21 cellular contexts compared by ENCODE assay signal in the genomic region with DNA sequence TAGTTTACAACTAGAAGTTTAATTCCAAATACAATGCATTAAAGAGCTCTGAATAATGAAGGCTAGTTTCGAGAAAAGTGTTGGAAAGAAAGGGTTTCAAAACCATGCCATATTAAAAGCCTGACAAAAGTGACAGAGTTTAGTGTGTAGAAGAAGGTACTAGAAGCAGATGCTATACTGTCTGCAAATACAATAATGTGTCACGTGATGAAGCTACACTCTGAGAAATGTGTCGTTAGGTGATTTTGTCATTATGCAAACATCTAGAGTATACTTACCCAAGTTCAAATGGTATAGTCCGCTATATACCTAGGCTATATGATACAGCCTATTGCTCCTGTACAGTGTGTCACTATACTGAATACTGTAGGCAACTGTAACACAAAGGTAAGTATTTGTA.
A peak's percentile ranks its signal among the peaks of the same experiment; 100 is the strongest.
DNase-seq lines count a peak whose midpoint lies in the region; ATAC-seq, FAIRE-seq and TF ChIP-seq lines count a peak whose summit lies in the region.
"Had no signal": no experiment of that assay in that cellular context is flagged by ENCODE, and none has a peak within 500 bp of the region (broad histone marks: within the 10 kb centered on the region; RNA-seq: fewer than 3 reads in every experiment).

No MANE protein-coding gene starts in this region.

- POLR2A ChIA-PET in HepG2 (lab: Yijun Ruan, JAX) = no interaction called here
- POLR2A ChIA-PET in K562 (lab: Yijun Ruan, JAX) = no interaction called here

- H3K9me3 ChIP-seq in HepG2 (ENCODE audit: low read length) = no peaks in the 10 kb centered on the region
- no peaks in the 10 kb centered on the region for H3K9me3 ChIP-seq in right lobe of liver
- H3K9me3 ChIP-seq in K562 (replicated peaks; ENCODE audit: control insufficient read depth, insufficient read depth, low read depth, low read length) = no peaks in the 10 kb centered on the region
- H3K9me3 ChIP-seq: Caco-2 had no signal

- H4K20me1 ChIP-seq in HepG2 (ENCODE audit: insufficient read depth, low read length) (no peaks in the 10 kb centered on the region), K562 (replicated peaks; ENCODE audit: control insufficient read depth, insufficient read depth, low read length) (no peaks in the 10 kb centered on the region)
- H4K20me1 ChIP-seq: BLaER1 treated with 17β-estradiol and CSF1 and Interleukin-3, amounts not matched to agents 10 nM and 100 nM had no signal

- CTCF ChIA-PET in HepG2 (lab: Yijun Ruan, JAX; ENCODE audit: low intra/inter-chr PET ratio, low total read pairs) (no interaction called here), K562 (lab: Yijun Ruan, JAX; ENCODE audit: low intra/inter-chr PET ratio) (no interaction called here)

- 4% methylated on average over 4 of the region's 4 CpGs for WGBS in HepG2 (ENCODE audit: low lambda C conversion rate)
- WGBS in right lobe of liver (ENCODE audit: insufficient coverage, low coverage, low lambda C conversion rate, missing lambda C conversion rate) = 72% methylated on average over 4 of the region's 4 CpGs
- 0% methylated on average over 4 of the region's 4 CpGs for WGBS in K562 (ENCODE audit: insufficient coverage, low coverage, missing lambda C conversion rate)

- FAIRE-seq in HepG2 (lab: Jason Lieb, UNC) (no peak), K562 (lab: Jason Lieb, UNC) (no peak)
- FAIRE-seq: A549, D721Med, GM12878, GM12892, GM18507 had no signal

- TF ChIP-seq POLR2A in HepG2 (IDR thresholded peaks at IDR 0.05; ENCODE audit: insufficient read depth in 1 of 2, low read depth in 2 of 2, low read length in 2 of 2) (no peak), right lobe of liver (IDR thresholded peaks at IDR 0.05) (no peak), K562 (conservative IDR thresholded peaks at IDR 0.05) (no peak)

- in situ Hi-C loops in HepG2 (cut with HindIII; ENCODE audit: extremely low pct_ligation_motif_present, low pct_unique_long_range_greater_than_20kb) (no loop called here), K562 (cut with MboI) (no loop called here)

- ATAC-seq in HepG2 (no peak), right lobe of liver (no peak), K562 (no peak), GM21786 (IDR thresholded peaks at IDR 0.05; ENCODE audit: unreplicated experiment) (no peak)
- ATAC-seq: A549; CD8-positive, alpha-beta T cell; GM12878 had no signal

- DNase-seq in DMS53 (lab: John Stamatoyannopoulos, UW) (peak; percentile 60), DMS53 treated with DMSO at 0.1 percent for 48 hours (lab: John Stamatoyannopoulos, UW; ENCODE audit: unreplicated experiment) (no peak), HepG2 (ENCODE audit: low spot score) (no peak), right lobe of liver (no peak), K562 (ENCODE audit: extremely low read depth in 1 of 4, low spot score in 3 of 4) (no peak)
- DNase-seq: AML-193; Caco-2; Calu3; CD4-positive, alpha-beta T cell; CD8-positive, alpha-beta T cell; DMS79 treated with DMSO at 0.1 percent for 48 hours; GDM1 had no signal

- TF ChIP-seq RAD21 in HepG2 (CRISPR knock-in tag; IDR thresholded peaks at IDR 0.05) (no peak), K562 (CRISPR knock-in tag; conservative IDR thresholded peaks at IDR 0.05 in 1 of 2, IDR thresholded peaks at IDR 0.05 in 1 of 2) (no peak)

- H2AFZ ChIP-seq in HepG2 (ENCODE audit: low read length) = no peak overlapping the region
- H2AFZ ChIP-seq in K562 (ENCODE audit: low read depth, low read length) = no peak overlapping the region

- no peaks in the 10 kb centered on the region for H3K36me3 ChIP-seq in HepG2 (replicated peaks in 1 of 2; ENCODE audit: control insufficient read depth in 1 of 2, insufficient read depth in 2 of 2, low read length in 2 of 2)
- no peaks in the 10 kb centered on the region for H3K36me3 ChIP-seq in right lobe of liver
- no peaks in the 10 kb centered on the region for H3K36me3 ChIP-seq in K562 (ENCODE audit: control insufficient read depth, insufficient read depth, low read length)
- H3K36me3 ChIP-seq: BLaER1 treated with 17β-estradiol and CSF1 and Interleukin-3, amounts not matched to agents 10 nM and 100 nM had no signal

- H3K9ac ChIP-seq in HepG2 (ENCODE audit: insufficient read depth, low read depth, low read length) (no peak overlapping the region), K562 (ENCODE audit: insufficient read depth in 1 of 2, low read depth in 2 of 2, low read length in 2 of 2) (no peak overlapping the region)
- H3K9ac ChIP-seq: BLaER1 treated with 17β-estradiol and CSF1 and Interleukin-3, amounts not matched to agents 10 nM and 100 nM had no signal

- TF ChIP-seq CTCF in HepG2 (CRISPR knock-in tag; IDR thresholded peaks at IDR 0.05) (no peak), right lobe of liver (IDR thresholded peaks at IDR 0.05) (no peak), K562 (IDR thresholded peaks at IDR 0.05 in 2 of 3, conservative IDR thresholded peaks at IDR 0.05 in 1 of 3; ENCODE audit: insufficient read depth in 2 of 3, low read depth in 1 of 3, low read length in 3 of 3) (no peak)

- no peak for TF ChIP-seq EP300 in HepG2 (IDR thresholded peaks at IDR 0.05; ENCODE audit: low read depth in 2 of 2, low read length in 2 of 2)
- no peak for TF ChIP-seq EP300 in HepG2 (CRISPR knock-in tag; IDR thresholded peaks at IDR 0.05; ENCODE audit: borderline replicate concordance)
- no peak for TF ChIP-seq EP300 in K562 (IDR thresholded peaks at IDR 0.05; ENCODE audit: low read length)

- H3K4me3 ChIP-seq in HepG2 (replicated peaks in 1 of 3; ENCODE audit: insufficient read depth in 1 of 3, low read depth in 2 of 3, low read length in 3 of 3) = no peak overlapping the region
- no peak overlapping the region for H3K4me3 ChIP-seq in right lobe of liver
- H3K4me3 ChIP-seq in K562 = no peak overlapping the region
- H3K4me3 ChIP-seq: A549; BLaER1 treated with 17β-estradiol and CSF1 and Interleukin-3, amounts not matched to agents 10 nM and 100 nM; GM12878 had no signal

- H3K79me2 ChIP-seq in HepG2 (ENCODE audit: insufficient read depth, low read length) = no peaks in the 10 kb centered on the region
- no peaks in the 10 kb centered on the region for H3K79me2 ChIP-seq in K562 (ENCODE audit: control insufficient read depth, insufficient read depth, low read length)

- H3K4me1 ChIP-seq in HepG2 (ENCODE audit: insufficient read depth, low read length) (no peaks in the 10 kb centered on the region), right lobe of liver (no peaks in the 10 kb centered on the region), K562 (replicated peaks in 1 of 2; ENCODE audit: control insufficient read depth in 2 of 2, insufficient read depth in 2 of 2, low read length in 2 of 2) (no peaks in the 10 kb centered on the region)
- H3K4me1 ChIP-seq: BLaER1 treated with 17β-estradiol and CSF1 and Interleukin-3, amounts not matched to agents 10 nM and 100 nM; Caco-2 had no signal

- H3K27ac ChIP-seq in HepG2 (ENCODE audit: extremely low read length, insufficient read depth, low read length) (no peak overlapping the region), right lobe of liver (no peak overlapping the region), K562 (ENCODE audit: extremely low read depth, low read depth, low read length) (no peak overlapping the region)
- H3K27ac ChIP-seq: 22Rv1; A549; BLaER1 treated with 17β-estradiol and CSF1 and Interleukin-3, amounts not matched to agents 10 nM and 100 nM; C4-2B had no signal

- no peak overlapping the region for H3K4me2 ChIP-seq in HepG2 (ENCODE audit: low read depth, low read length)
- H3K4me2 ChIP-seq in K562 (ENCODE audit: insufficient read depth, low read length) = no peak overlapping the region
- H3K4me2 ChIP-seq: A549; BLaER1 treated with 17β-estradiol and CSF1 and Interleukin-3, amounts not matched to agents 10 nM and 100 nM had no signal

- no peaks in the 10 kb centered on the region for H3K27me3 ChIP-seq in HepG2 (ENCODE audit: control insufficient read depth in 1 of 2, insufficient read depth in 2 of 2, low read length in 2 of 2)
- no peaks in the 10 kb centered on the region for H3K27me3 ChIP-seq in right lobe of liver
- no peaks in the 10 kb centered on the region for H3K27me3 ChIP-seq in K562 (ENCODE audit: control insufficient read depth in 2 of 2, insufficient read depth in 2 of 2, low read length in 2 of 2)
- H3K27me3 ChIP-seq: BLaER1 treated with 17β-estradiol and CSF1 and Interleukin-3, amounts not matched to agents 10 nM and 100 nM had no signal

- intact Hi-C loops in HepG2 (cut with micrococcal nuclease; ENCODE audit: unreplicated experiment) = no loop called here
- intact Hi-C loops in right lobe of liver (cut with DNase I) = no loop called here
- intact Hi-C loops in K562 (cut with micrococcal nuclease) = no loop called here

- BruUV-seq in HepG2 (replicated peaks; lab: Mats Ljungman, UMichigan) (no TSS peak), K562 (replicated peaks; lab: Mats Ljungman, UMichigan) (no TSS peak)

- no peaks in the 10 kb centered on the region for H3K9me1 ChIP-seq in K562 (ENCODE audit: control insufficient read depth, insufficient read depth, low read length)

TF ChIP-seq in HepG2, 621 proteins besides CTCF, POLR2A, EP300 and RAD21 (continues in another document):
- TF ChIP-seq REPIN1 (CRISPR knock-in tag; IDR thresholded peaks at IDR 0.05; ENCODE audit: borderline replicate concordance, low read depth) (no peak), ZNF143 (CRISPR knock-in tag; IDR thresholded peaks at IDR 0.05) (no peak)

TF ChIP-seq in K562, 482 proteins besides CTCF, POLR2A, EP300 and RAD21 (continues in another document):
- TF ChIP-seq TFE3 (CRISPR knock-in tag; IDR thresholded peaks at IDR 0.05) (peak; percentile 78), ZNF77 (CRISPR knock-in tag; IDR thresholded peaks at IDR 0.05) (no peak), CREB3 (tag; conservative IDR thresholded peaks at IDR 0.05; ENCODE audit: low read depth) (no peak), CHD4 (IDR thresholded peaks at IDR 0.05; ENCODE audit: insufficient read depth, insufficient replicate concordance, low read depth, low read length, poor library complexity, severe bottlenecking) (no peak)
